In the genomic region with DNA sequence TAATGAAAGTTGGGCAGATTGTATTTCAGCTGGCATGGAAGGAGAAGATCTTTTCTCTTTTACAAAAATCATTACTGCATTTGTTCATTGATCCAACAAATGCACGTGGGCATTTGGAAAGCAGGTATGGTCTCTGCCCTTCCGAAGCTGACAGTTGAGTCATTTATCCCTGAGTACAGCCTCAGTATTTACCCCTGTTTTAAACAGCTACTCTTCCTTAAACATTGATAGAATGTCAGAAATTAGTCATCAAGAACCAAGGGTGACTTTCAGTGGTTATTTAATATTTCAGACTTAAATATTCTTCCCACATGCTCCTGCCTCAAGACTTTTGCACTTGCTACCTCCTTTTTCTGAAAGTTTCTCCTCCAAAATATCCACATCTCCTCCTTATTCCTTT, we compare ENCODE assay signal across 15 cellular contexts.
A peak's percentile ranks its signal among the peaks of the same experiment; 100 is the strongest.
DNase-seq lines count a peak whose midpoint lies in the region; ATAC-seq and TF ChIP-seq lines count a peak whose summit lies in the region.
"Had no signal": no experiment of that assay in that cellular context is flagged by ENCODE, and none has a peak within 500 bp of the region (broad histone marks: within the 10 kb centered on the region; RNA-seq: fewer than 3 reads in every experiment).

No MANE protein-coding gene starts in this region.

- no peaks in the 10 kb centered on the region for H3K9me2 ChIP-seq in GM23248 (ENCODE audit: insufficient read depth)

- no peaks in the 10 kb centered on the region for H3K27me3 ChIP-seq in GM23248 (replicated peaks; ENCODE audit: insufficient read depth)
- no peaks in the 10 kb centered on the region for H3K27me3 ChIP-seq in body of pancreas

- DNase-seq in GM23248 (peak; percentile 8), kidney glomerular epithelial cell (lab: John Stamatoyannopoulos, UW) (peak; percentile 3), body of pancreas (no peak), SW480 (ENCODE audit: low spot score) (no peak), Ammon's horn (ENCODE audit: low spot score) (no peak)
- DNase-seq: activated naive CD8-positive, alpha-beta T cell treated with anti-CD3 and anti-CD28 coated beads, Interleukin-2, amount 10 ng/mL, durations not matched to agents 7 days and 5 days; CD4-positive, alpha-beta memory T cell; erythroblast; lower lobe of right lung; NCI-H2081 treated with DMSO at 0.1 percent for 48 hours; right cardiac atrium had no signal

- H4K20me1 ChIP-seq in GM23248 (ENCODE audit: insufficient read depth) = no peaks in the 10 kb centered on the region

- intact Hi-C loops in body of pancreas (cut with DNase I) = no loop called here

- no peak for TF ChIP-seq POLR2A in body of pancreas (IDR thresholded peaks at IDR 0.05)

- H3K4me1 ChIP-seq in GM23248 (ENCODE audit: insufficient read depth) (peaks cover 6% of the 10 kb centered on the region; the same call in 1 of the 2 replicates), body of pancreas (no peaks in the 10 kb centered on the region)
- H3K4me1 ChIP-seq: lower lobe of right lung had no signal

- H3K36me3 ChIP-seq in GM23248 (ENCODE audit: low read depth) = no peaks in the 10 kb centered on the region
- no peaks in the 10 kb centered on the region for H3K36me3 ChIP-seq in body of pancreas (replicated peaks in 1 of 2; ENCODE audit: insufficient read depth in 1 of 2, low read depth in 2 of 2)
- H3K36me3 ChIP-seq: lower lobe of right lung had no signal

- ATAC-seq in GM18870 (IDR thresholded peaks at IDR 0.05; ENCODE audit: unreplicated experiment) (peak; percentile 90), HG03342 (IDR thresholded peaks at IDR 0.05; ENCODE audit: unreplicated experiment) (peak; percentile 70), body of pancreas (no peak)
- ATAC-seq: lower lobe of right lung, right cardiac atrium had no signal

- H3K9me3 ChIP-seq in GM23248 (ENCODE audit: low read depth) (no peaks in the 10 kb centered on the region), body of pancreas (no peaks in the 10 kb centered on the region)
- H3K9me3 ChIP-seq: lower lobe of right lung had no signal

- no peaks in the 10 kb centered on the region for H3F3A ChIP-seq in GM23248 (ENCODE audit: insufficient read depth)

- no peaks in the 10 kb centered on the region for H3K79me2 ChIP-seq in GM23248 (ENCODE audit: insufficient read depth)

- H3K9ac ChIP-seq in GM23248 = no peak overlapping the region

- in situ Hi-C loops in GM23248 (cut with MboI) = no loop called here

- no peak for TF ChIP-seq CTCF in body of pancreas (IDR thresholded peaks at IDR 0.05)

- H3K27ac ChIP-seq in GM23248 (no peak overlapping the region), body of pancreas (no peak overlapping the region)
- H3K27ac ChIP-seq: lower lobe of right lung, SK-N-MC, VCaP had no signal

- H2AFZ ChIP-seq in GM23248 = no peak overlapping the region

- WGBS in GM23248 (ENCODE audit: low coverage in 1 of 2, low lambda C conversion rate in 2 of 2, missing lambda C conversion rate in 2 of 2), 2 experiments = 81 to 96% methylated on average over 2 of the region's 2 CpGs
- 26 to 27% methylated on average over 2 of the region's 2 CpGs for WGBS in body of pancreas, 2 donors

- H3K4me2 ChIP-seq in GM23248 (ENCODE audit: unreplicated experiment) = no peak overlapping the region

- H3K4me3 ChIP-seq in GM23248 = no peak overlapping the region
- H3K4me3 ChIP-seq in body of pancreas = no peak overlapping the region
- H3K4me3 ChIP-seq: lower lobe of right lung, SK-N-MC had no signal

Comparison
In these comparisons a context has a peak if more than half of its experiments do, and no peak if none do; other contexts are left out.
1. DNase-seq: peak in GM23248 (single experiment) and kidney glomerular epithelial cell (single experiment); none in body of pancreas (0 of 4), SW480 (single experiment) and Ammon's horn (single experiment).